In genomic region chr21:44969965-44970755, GRCh38 we compare ENCODE assay signal across 11 cellular contexts. TPM values are rescaled to one million over a fixed set of nuclear protein-coding genes. Genes with fewer than 3 reads are reported as not detected.
A peak's percentile ranks its signal among the peaks of the same experiment; 100 is the strongest.
DNase-seq lines count a peak whose midpoint lies in the region; FAIRE-seq and TF ChIP-seq lines count a peak whose summit lies in the region.
"Had no signal": no experiment of that assay in that cellular context is flagged by ENCODE, and none has a peak within 500 bp of the region (broad histone marks: within the 10 kb centered on the region; RNA-seq: fewer than 3 reads in every experiment).

No MANE protein-coding gene starts in this region.

- H3K4me3 ChIP-seq in duodenal mucosa (ENCODE audit: low read depth in 1 of 2, low read length in 2 of 2), result no peak overlapping the region
- no peak overlapping the region for H3K4me3 ChIP-seq in neural progenitor cell
- H3K4me3 ChIP-seq in MG63, result no peak overlapping the region

- H3K9me3 ChIP-seq in duodenal mucosa (ENCODE audit: control insufficient read depth in 1 of 2, low read length in 2 of 2), result no peaks in the 10 kb centered on the region
- no peaks in the 10 kb centered on the region for H3K9me3 ChIP-seq in neural progenitor cell (ENCODE audit: low read depth)
- H3K9me3 ChIP-seq in MG63, result no peaks in the 10 kb centered on the region

- H3K36me3 Mint-ChIP-seq in neural progenitor cell, result peaks cover 15% of the 10 kb centered on the region

- H4K20me1 ChIP-seq in neural progenitor cell (ENCODE audit: low read depth), result peaks cover 15% of the 10 kb centered on the region

- no peaks in the 10 kb centered on the region for H3K9me3 Mint-ChIP-seq in neural progenitor cell
- H3K9me3 Mint-ChIP-seq: stimulated activated naive CD8-positive, alpha-beta T cell treated with anti-CD3 and anti-CD28 coated beads, Interleukin-15, amount 100 ng/mL, for 72 hours had no signal

- H3K4me1 Mint-ChIP-seq in neural progenitor cell, result peaks cover 27% of the 10 kb centered on the region

- H3K27ac ChIP-seq in duodenal mucosa (ENCODE audit: low read depth, low read length), result peak overlapping the region; percentile 20
- no peak overlapping the region for H3K27ac ChIP-seq in neural progenitor cell
- H3K27ac ChIP-seq: epithelial cell of prostate had no signal

- H3K4me1 ChIP-seq in duodenal mucosa (ENCODE audit: control insufficient read depth in 1 of 2, insufficient read depth in 2 of 2, low read length in 2 of 2) (no peaks in the 10 kb centered on the region), neural progenitor cell (no peaks in the 10 kb centered on the region)

- H3K27me3 ChIP-seq in duodenal mucosa (ENCODE audit: control insufficient read depth in 1 of 2, insufficient read depth in 2 of 2, low read length in 2 of 2) (no peaks in the 10 kb centered on the region), neural progenitor cell (no peaks in the 10 kb centered on the region), MG63 (no peaks in the 10 kb centered on the region)

- peaks cover 4 to 33% of the 10 kb centered on the region in 2 donors for H3K36me3 ChIP-seq in duodenal mucosa (ENCODE audit: control insufficient read depth in 1 of 2, insufficient read depth in 2 of 2, low read length in 2 of 2)
- no peaks in the 10 kb centered on the region for H3K36me3 ChIP-seq in neural progenitor cell
- peaks cover 53% of the 10 kb centered on the region for H3K36me3 ChIP-seq in MG63

- H2AFZ ChIP-seq in neural progenitor cell (replicated peaks), result no peak overlapping the region

- FAIRE-seq in RCC 7860 (lab: Jason Lieb, UNC), result no peak

- H3F3A ChIP-seq in neural progenitor cell (ENCODE audit: low read depth), result no peaks in the 10 kb centered on the region

- H3K27ac Mint-ChIP-seq in neural progenitor cell, result peak overlapping the region; percentile 54

- H3K9ac ChIP-seq in duodenal mucosa (ENCODE audit: low read depth in 1 of 2, low read length in 2 of 2) (no peak overlapping the region), neural progenitor cell (no peak overlapping the region)

- peaks cover 3% of the 10 kb centered on the region for H3K27me3 Mint-ChIP-seq in neural progenitor cell (ENCODE audit: insufficient read depth, low read depth)
- H3K27me3 Mint-ChIP-seq: stimulated activated naive CD8-positive, alpha-beta T cell treated with anti-CD3 and anti-CD28 coated beads, Interleukin-15, amount 100 ng/mL, for 72 hours had no signal

- no peak overlapping the region for H3K4me2 ChIP-seq in neural progenitor cell

- no peak overlapping the region for H3K4me3 Mint-ChIP-seq in neural progenitor cell
- H3K4me3 Mint-ChIP-seq: stimulated activated naive CD8-positive, alpha-beta T cell treated with anti-CD3 and anti-CD28 coated beads, Interleukin-15, amount 100 ng/mL, for 72 hours had no signal

- peak; percentile 77 for DNase-seq in ELR (ENCODE audit: low read depth)
- peak; percentile 37 for DNase-seq in RCC 7860 (ENCODE audit: low spot score)
- no peak for DNase-seq in neural progenitor cell (ENCODE audit: low spot score)
- DNase-seq in MG63, result no peak
- no peak for DNase-seq in NCI-H146 treated with DMSO at 0.1 percent for 48 hours (lab: John Stamatoyannopoulos, UW; ENCODE audit: unreplicated experiment)
- DNase-seq in NCI-H82 (lab: John Stamatoyannopoulos, UW), result no peak
- no peak for DNase-seq in putamen (ENCODE audit: low spot score)
- DNase-seq: left colon; stimulated activated naive CD8-positive, alpha-beta T cell treated with anti-CD3 and anti-CD28 coated beads, Interleukin-15, amount 100 ng/mL, for 72 hours had no signal

- H3K79me2 ChIP-seq in neural progenitor cell (ENCODE audit: low read depth), result peaks cover 3% of the 10 kb centered on the region

- TF ChIP-seq CTCF in neural progenitor cell (IDR thresholded peaks at IDR 0.05), result no peak

RNA-seq across cellular contexts. Expression of gene SLX9, which starts 30.3 kb away (rescaled TPM):
- total RNA-seq in neural progenitor cell (ENCODE audit: low replicate concordance), result 4.7 and 17.1 TPM in 2 replicates
- 27.8 and 55.6 TPM in 2 replicates for total RNA-seq in MG63 (2014; rRNA removed; shearing (Covaris generic); ENCODE audit: low replicate concordance)

RNA-seq across cellular contexts. Expression of gene ITGB2, which starts 49.5 kb away (rescaled TPM):
- total RNA-seq in neural progenitor cell (ENCODE audit: low replicate concordance), result 0.09 TPM in 1 of 2 replicates, not detected in the other
- 4.3 and 12.9 TPM in 2 replicates for total RNA-seq in MG63 (2014; rRNA removed; shearing (Covaris generic); ENCODE audit: low replicate concordance)

Comparison
In these comparisons a context has a peak if more than half of its experiments do, and no peak if none do; other contexts are left out.
1. DNase-seq: peak in ELR (single experiment) and RCC 7860 (single experiment); none in neural progenitor cell (single experiment), MG63 (single experiment), NCI-H146 treated with DMSO at 0.1 percent for 48 hours (single experiment), NCI-H82 (single experiment) and putamen (single experiment).